18 cellular contexts compared by ENCODE assay signal in the genomic region with DNA sequence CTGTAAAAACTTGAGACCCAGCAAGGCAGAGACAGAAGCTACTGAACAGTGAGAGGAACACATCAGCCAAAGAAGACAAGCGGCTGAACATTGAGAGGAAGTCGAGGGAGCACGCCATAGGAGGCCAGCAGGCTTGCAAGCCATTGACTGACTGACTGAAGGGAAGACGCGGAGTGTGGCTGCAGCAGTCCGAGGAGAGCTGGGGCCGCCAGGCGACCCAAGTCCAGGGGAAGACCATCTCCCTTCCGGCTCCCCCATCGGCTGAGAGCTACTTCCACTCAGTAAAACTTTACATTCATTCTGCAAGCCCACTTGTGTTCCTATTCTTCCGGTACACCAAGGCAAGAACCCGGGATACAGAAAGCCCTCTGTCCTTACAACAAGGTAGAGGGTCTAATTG.
"Had no signal": no experiment of that assay in that cellular context is flagged by ENCODE, and none has a peak within 500 bp of the region (broad histone marks: within the 10 kb centered on the region; RNA-seq: fewer than 3 reads in every experiment).

No MANE protein-coding gene starts in this region.

- H3K36me3 ChIP-seq: esophagus muscularis mucosa, gastroesophageal sphincter, heart right ventricle, left lung, lower lobe of right lung had no signal

- H3K4me1 Mint-ChIP-seq: naive B cell had no signal

- H3K9me3 ChIP-seq: esophagus muscularis mucosa, gastroesophageal sphincter, heart right ventricle, left lung, lower lobe of right lung had no signal

- H3K4me3 ChIP-seq: coronary artery, dorsolateral prefrontal cortex, esophagus muscularis mucosa, gastroesophageal sphincter, heart right ventricle, left lung, lower lobe of right lung had no signal

- H3K27ac ChIP-seq: coronary artery, dorsolateral prefrontal cortex, esophagus muscularis mucosa, foreskin keratinocyte, gastroesophageal sphincter, heart right ventricle, left lung, lower lobe of right lung had no signal

- H3K27me3 Mint-ChIP-seq: naive B cell had no signal

- H3K4me3 Mint-ChIP-seq: naive B cell had no signal

- DNase-seq: dermis blood vessel endothelial cell; dorsolateral prefrontal cortex; effector CD4-positive, alpha-beta T cell; effector memory CD4-positive, alpha-beta T cell; foreskin keratinocyte; head of caudate nucleus; heart right ventricle; hippocampal formation; left cardiac atrium; left ventricle myocardium superior; lower lobe of right lung; mesendoderm; midbrain; naive B cell had no signal

- H3K27me3 ChIP-seq: esophagus muscularis mucosa, foreskin keratinocyte, gastroesophageal sphincter, heart right ventricle, left lung had no signal

- H3K36me3 Mint-ChIP-seq: naive B cell had no signal

- H3K4me1 ChIP-seq: esophagus muscularis mucosa, gastroesophageal sphincter, heart right ventricle, left lung, lower lobe of right lung had no signal

- H3K27ac Mint-ChIP-seq: naive B cell had no signal
